ENCODE assay signal across 11 cellular contexts in the genomic region with DNA sequence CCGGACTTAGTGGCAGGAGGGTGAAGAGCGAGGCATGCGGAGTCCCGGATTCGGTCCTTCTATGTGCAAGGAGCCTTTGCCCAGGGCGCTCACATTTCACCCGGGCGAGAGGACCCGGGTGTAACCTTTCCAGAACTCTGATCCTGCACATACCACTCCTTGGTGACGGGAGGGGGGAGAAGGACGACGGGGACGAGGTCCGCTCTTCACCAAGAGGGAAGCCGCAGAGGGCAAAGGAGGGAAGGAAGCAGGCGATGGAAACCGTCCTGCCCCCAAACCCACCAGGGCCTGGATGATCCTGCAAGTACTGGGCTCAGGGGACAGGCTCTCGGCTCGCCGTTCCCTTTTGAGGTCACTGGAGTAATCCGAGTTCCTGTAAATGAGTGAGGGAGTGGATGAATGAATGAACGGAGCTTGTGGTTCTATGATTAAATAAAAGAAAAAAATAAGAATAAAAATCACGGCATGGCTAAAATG. TPM values are rescaled to one million over a fixed set of nuclear protein-coding genes. Genes with fewer than 3 reads are reported as not detected.
DNase-seq lines count a peak whose midpoint lies in the region; ATAC-seq, FAIRE-seq and TF ChIP-seq lines count a peak whose summit lies in the region.
"Had no signal": no experiment of that assay in that cellular context is flagged by ENCODE, and none has a peak within 500 bp of the region (broad histone marks: within the 10 kb centered on the region; RNA-seq: fewer than 3 reads in every experiment).

No MANE protein-coding gene starts in this region.

- no peak overlapping the region for H2AFZ ChIP-seq in Karpas-422 (ENCODE audit: low read length)

- H3K4me1 Mint-ChIP-seq in activated naive CD8-positive, alpha-beta T cell treated with anti-CD3 and anti-CD28 coated beads, Interleukin-2, amount 50 U/mL, for 24 hours: peaks cover 5% of the 10 kb centered on the region

- peaks cover 3 to 12% of the 10 kb centered on the region in 2 donors for H3K27me3 ChIP-seq in small intestine (ENCODE audit: control insufficient read depth in 2 of 2, insufficient read depth in 2 of 2, low read length in 2 of 2)
- no peaks in the 10 kb centered on the region for H3K27me3 ChIP-seq in body of pancreas
- no peaks in the 10 kb centered on the region for H3K27me3 ChIP-seq in Karpas-422 (ENCODE audit: low read length)

- H3K4me3 Mint-ChIP-seq in activated naive CD8-positive, alpha-beta T cell treated with anti-CD3 and anti-CD28 coated beads, Interleukin-2, amount 50 U/mL, for 24 hours: peak overlapping the region; percentile 49

- no peaks in the 10 kb centered on the region for H3K79me2 ChIP-seq in Karpas-422 (ENCODE audit: low read length)

- H3K27ac Mint-ChIP-seq in activated naive CD8-positive, alpha-beta T cell treated with anti-CD3 and anti-CD28 coated beads, Interleukin-2, amount 50 U/mL, for 24 hours: no peak overlapping the region

- peak overlapping the region; percentile 35; the same call in 1 of the 2 replicates for H3K9ac ChIP-seq in ES-I3 (ENCODE audit: low read depth, low read length)
- H3K9ac ChIP-seq in kidney (ENCODE audit: low read length in 2 of 2): no peak overlapping the region
- no peak overlapping the region for H3K9ac ChIP-seq in Karpas-422 (ENCODE audit: low read length)

- H3K9me3 ChIP-seq in ES-I3 (ENCODE audit: control insufficient read depth, insufficient read depth, low read length) (no peaks in the 10 kb centered on the region), kidney (ENCODE audit: control insufficient read depth in 1 of 2, low read length in 2 of 2) (no peaks in the 10 kb centered on the region), small intestine (ENCODE audit: control insufficient read depth, low read depth) (no peaks in the 10 kb centered on the region), body of pancreas (no peaks in the 10 kb centered on the region), Karpas-422 (ENCODE audit: low read length) (no peaks in the 10 kb centered on the region)

- peaks cover 77% of the 10 kb centered on the region for H3K27me3 Mint-ChIP-seq in activated naive CD8-positive, alpha-beta T cell treated with anti-CD3 and anti-CD28 coated beads, Interleukin-2, amount 50 U/mL, for 24 hours

- no peak for DNase-seq in activated naive CD8-positive, alpha-beta T cell treated with anti-CD3 and anti-CD28 coated beads, Interleukin-2, amount 50 U/mL, for 24 hours
- DNase-seq in kidney: no peak
- peak; percentile 29 for DNase-seq in small intestine
- DNase-seq in D721Med (ENCODE audit: insufficient read length, low spot score): no peak
- no peak for DNase-seq in body of pancreas
- DNase-seq in Karpas-422: no peak
- no peak for DNase-seq in amniotic stem cell (lab: John Stamatoyannopoulos, UW)
- DNase-seq: GF-D8, NCI-H1694 treated with DMSO at 0.1 percent for 48 hours had no signal

- H4K20me1 ChIP-seq in Karpas-422 (ENCODE audit: insufficient read depth, low read depth, low read length): no peaks in the 10 kb centered on the region

- TF ChIP-seq POLR2A in body of pancreas (IDR thresholded peaks at IDR 0.05): no peak

- FAIRE-seq in kidney (lab: Jason Lieb, UNC) (no peak), small intestine (lab: Jason Lieb, UNC) (no peak), D721Med (lab: Jason Lieb, UNC) (no peak)

- H3K9me2 ChIP-seq in Karpas-422 (replicated peaks; ENCODE audit: insufficient read depth, low read length): no peaks in the 10 kb centered on the region

- peaks cover 2% of the 10 kb centered on the region for H3K36me3 Mint-ChIP-seq in activated naive CD8-positive, alpha-beta T cell treated with anti-CD3 and anti-CD28 coated beads, Interleukin-2, amount 50 U/mL, for 24 hours (ENCODE audit: low read depth)

- no peak for ATAC-seq in activated naive CD8-positive, alpha-beta T cell treated with anti-CD3 and anti-CD28 coated beads, Interleukin-2, amount 50 U/mL, for 24 hours
- no peak for ATAC-seq in body of pancreas

- H3K9me3 Mint-ChIP-seq in activated naive CD8-positive, alpha-beta T cell treated with anti-CD3 and anti-CD28 coated beads, Interleukin-2, amount 50 U/mL, for 24 hours: no peaks in the 10 kb centered on the region

- H3K36me3 ChIP-seq in ES-I3 (ENCODE audit: insufficient read depth, low read length) (no peaks in the 10 kb centered on the region; the same call in 1 of the 2 replicates), kidney (ENCODE audit: control insufficient read depth in 1 of 2, insufficient read depth in 2 of 2, low read length in 2 of 2) (no peaks in the 10 kb centered on the region), small intestine (ENCODE audit: control insufficient read depth in 2 of 2, insufficient read depth in 2 of 2, low read length in 2 of 2) (no peaks in the 10 kb centered on the region), body of pancreas (replicated peaks in 1 of 2; ENCODE audit: insufficient read depth in 1 of 2, low read depth in 2 of 2) (no peaks in the 10 kb centered on the region), Karpas-422 (ENCODE audit: insufficient read depth, low read length) (no peaks in the 10 kb centered on the region)

- H3K4me1 ChIP-seq in ES-I3 (ENCODE audit: insufficient read depth, low read length) (peaks cover 14% of the 10 kb centered on the region; the same call in 1 of the 2 replicates), kidney (ENCODE audit: control insufficient read depth in 1 of 2, insufficient read depth in 1 of 2, low read depth in 1 of 2, low read length in 2 of 2) (peaks cover 0 to 5% of the 10 kb centered on the region in 2 donors), small intestine (ENCODE audit: control insufficient read depth in 2 of 2, insufficient read depth in 1 of 2, low read depth in 1 of 2, low read length in 1 of 2) (no peaks in the 10 kb centered on the region), body of pancreas (peaks cover 19% of the 10 kb centered on the region), Karpas-422 (ENCODE audit: low read length) (no peaks in the 10 kb centered on the region)

- TF ChIP-seq CTCF in kidney (IDR thresholded peaks at IDR 0.05; ENCODE audit: borderline replicate concordance, extremely low read depth, insufficient read depth): no peak
- TF ChIP-seq CTCF in D721Med (IDR thresholded peaks at IDR 0.05; ENCODE audit: insufficient read depth, missing control alignments): no peak
- no peak for TF ChIP-seq CTCF in body of pancreas (IDR thresholded peaks at IDR 0.05)

- peak overlapping the region; percentile 49 to 61 for H3K4me3 ChIP-seq in kidney (ENCODE audit: low read length in 2 of 2)
- peak overlapping the region in 1 of 2 donors; percentile 54 for H3K4me3 ChIP-seq in small intestine (ENCODE audit: low read depth in 1 of 2, low read length in 2 of 2)
- H3K4me3 ChIP-seq in body of pancreas: peak overlapping the region in 1 of 2 donors; percentile 35
- no peak overlapping the region for H3K4me3 ChIP-seq in Karpas-422 (ENCODE audit: low read length)

- WGBS in small intestine, 3 donors: 8 to 14% (median 13%) methylated on average over 23 of the region's 23 CpGs
- 12 to 13% methylated on average over 18 to 23 of the region's 23 CpGs for WGBS in body of pancreas, 2 donors

- H3K27ac ChIP-seq in kidney (ENCODE audit: low read depth in 2 of 2, low read length in 2 of 2) (peak overlapping the region in 1 of 2 donors; percentile 3), small intestine (ENCODE audit: low read depth in 1 of 2, low read length in 1 of 2) (no peak overlapping the region), body of pancreas (peak overlapping the region in 1 of 4 donors; percentile 55), Karpas-422 (ENCODE audit: low read length) (no peak overlapping the region)
- H3K27ac ChIP-seq: epithelial cell of prostate had no signal

- no peak overlapping the region for H3K4me2 ChIP-seq in Karpas-422 (ENCODE audit: low read depth, low read length, poor library complexity, severe bottlenecking)

- intact Hi-C loops in kidney (cut with DNase I) (no loop called here), body of pancreas (cut with DNase I) (no loop called here)

RNA-seq across cellular contexts. Expression of gene SYPL2, which starts 1.0 kb away (rescaled TPM):
- total RNA-seq in kidney: 6.7 TPM
- 9.8 TPM for polyA plus RNA-seq in kidney (ENCODE audit: insufficient read depth, low read depth, low replicate concordance)
- polyA plus RNA-seq in small intestine: under 1 TPM in 1 of 3 donors, not detected in 2; 0.67 TPM
- total RNA-seq in body of pancreas: 1 to 10 TPM; 1.8 to 2.3 TPM
- not detected in 2 replicates for total RNA-seq in Karpas-422 (2014; rRNA removed; shearing (Covaris generic); ENCODE audit: low replicate concordance)

RNA-seq across cellular contexts. Expression of gene ATXN7L2, which starts 16.4 kb away (rescaled TPM):
- 7.3 TPM for total RNA-seq in kidney
- polyA plus RNA-seq in kidney (ENCODE audit: insufficient read depth, low read depth, low replicate concordance): 5.7 TPM
- 1 to 10 TPM; 4.8 to 8.9 (median 7.0) TPM for polyA plus RNA-seq in small intestine
- total RNA-seq in body of pancreas: 1 to 10 TPM; 2.6 to 5.9 TPM
- 3.5 and 5.7 TPM in 2 replicates for total RNA-seq in Karpas-422 (2014; rRNA removed; shearing (Covaris generic); ENCODE audit: low replicate concordance)

RNA-seq across cellular contexts. Expression of gene CYB561D1, which starts 26.6 kb away (rescaled TPM):
- total RNA-seq in kidney (18.0 TPM), body of pancreas (1 to 10 TPM; 6.2 to 6.9 TPM)
- polyA plus RNA-seq in kidney (ENCODE audit: insufficient read depth, low read depth, low replicate concordance) (5.2 TPM), small intestine (1 to 10 TPM; 5.1 to 8.6 (median 6.5) TPM)
- total RNA-seq in Karpas-422 (2014; rRNA removed; shearing (Covaris generic); ENCODE audit: low replicate concordance): 6.2 and 7.1 TPM in 2 replicates

RNA-seq across cellular contexts. Expression of gene PSMA5, which starts 41.1 kb away (rescaled TPM):
- total RNA-seq in kidney (71.4 TPM), body of pancreas (1 to 10 TPM; 8.6 to 8.9 TPM)
- polyA plus RNA-seq in kidney (ENCODE audit: insufficient read depth, low read depth, low replicate concordance) (91.1 TPM), small intestine (100 to 1,000 TPM; 103 to 113 (median 105) TPM)
- total RNA-seq in Karpas-422 (2014; rRNA removed; shearing (Covaris generic); ENCODE audit: low replicate concordance): 48.5 and 70.4 TPM in 2 replicates

RNA-seq across cellular contexts. Expression of gene AMIGO1, which starts 42.2 kb away (rescaled TPM):
- 8.5 TPM for total RNA-seq in kidney
- polyA plus RNA-seq in kidney (ENCODE audit: insufficient read depth, low read depth, low replicate concordance): 5.1 TPM
- polyA plus RNA-seq in small intestine: 1 to 10 TPM; 1.6 to 2.9 (median 2.8) TPM
- 1 to 10 TPM; 2.6 to 8.6 TPM for total RNA-seq in body of pancreas
- total RNA-seq in Karpas-422 (2014; rRNA removed; shearing (Covaris generic); ENCODE audit: low replicate concordance): 0.37 and 1.1 TPM in 2 replicates
